Comparison of ENCODE assay signal across 9 cellular contexts in genomic region chrX:146090732-146091131, GRCh38.
"Had no signal": no experiment of that assay in that cellular context is flagged by ENCODE, and none has a peak within 500 bp of the region (broad histone marks: within the 10 kb centered on the region; RNA-seq: fewer than 3 reads in every experiment).

No MANE protein-coding gene starts in this region.

- H3K9ac ChIP-seq: KMS-11 had no signal

- ATAC-seq: HepG2, K562 had no signal

- DNase-seq: IMR-90, KBM-7, KG1 had no signal

- H3K27ac ChIP-seq: HL-60, KMS-11 had no signal

- H3K4me2 ChIP-seq: KMS-11 had no signal

- H3K4me1 Mint-ChIP-seq: IgD-negative memory B cell had no signal

- H3K27me3 Mint-ChIP-seq: IgD-negative memory B cell had no signal

- FAIRE-seq: HepG2, HTR-8/SVneo, K562 had no signal

- H3K4me3 Mint-ChIP-seq: IgD-negative memory B cell had no signal

- H3K4me3 ChIP-seq: K562 had no signal

- H3K27ac Mint-ChIP-seq: IgD-negative memory B cell had no signal

- H3K36me3 Mint-ChIP-seq: IgD-negative memory B cell had no signal
